ENCODE assay signal across 10 cellular contexts in genomic region chr1:234778215-234779159, GRCh38.
DNase-seq lines count a peak whose midpoint lies in the region; ATAC-seq and TF ChIP-seq lines count a peak whose summit lies in the region.
"Had no signal": no experiment of that assay in that cellular context is flagged by ENCODE, and none has a peak within 500 bp of the region (broad histone marks: within the 10 kb centered on the region; RNA-seq: fewer than 3 reads in every experiment).

No MANE protein-coding gene starts in this region.

- H3K27me3 ChIP-seq in upper lobe of right lung = no peaks in the 10 kb centered on the region
- H3K27me3 ChIP-seq: ascending aorta had no signal

- peak; percentile 54 for ATAC-seq in upper lobe of right lung

- H3K4me3 ChIP-seq in upper lobe of right lung = no peak overlapping the region
- H3K4me3 ChIP-seq: ascending aorta, tibial artery had no signal

- DNase-seq in activated CD8-positive, alpha-beta memory T cell treated with anti-CD3 and anti-CD28 coated beads for 24 hours = peak; percentile 68
- DNase-seq in activated CD8-positive, alpha-beta memory T cell treated with anti-CD3 and anti-CD28 coated beads, Interleukin-2, amount 50 U/mL, for 4 hours = no peak
- DNase-seq in SKM-1 (lab: John Stamatoyannopoulos, UW; ENCODE audit: unreplicated experiment) (peak; percentile 100), iPS-NIHi11 (ENCODE audit: low spot score) (peak; percentile 59), upper lobe of right lung (peak; percentile 68), SK-N-DZ (ENCODE audit: low spot score) (no peak), mucosa of gallbladder (ENCODE audit: low spot score) (no peak), HFFc6 (no peak)

- H3K27me3 Mint-ChIP-seq in HFFc6 (ENCODE audit: insufficient read depth) = no peaks in the 10 kb centered on the region; the same call in 1 of the 2 replicates

- TF ChIP-seq CTCF in upper lobe of right lung (IDR thresholded peaks at IDR 0.05) = no peak
- no peak for TF ChIP-seq CTCF in HFFc6 (IDR thresholded peaks at IDR 0.05)

- H3K36me3 ChIP-seq in upper lobe of right lung = no peaks in the 10 kb centered on the region
- H3K36me3 ChIP-seq: ascending aorta, tibial artery had no signal

- no peak overlapping the region for H3K27ac ChIP-seq in upper lobe of right lung
- H3K27ac ChIP-seq: ascending aorta, tibial artery had no signal

- H3K4me1 ChIP-seq in upper lobe of right lung = no peaks in the 10 kb centered on the region
- H3K4me1 ChIP-seq: ascending aorta, tibial artery had no signal

- H3K27ac Mint-ChIP-seq in HFFc6 = no peak overlapping the region

- no peaks in the 10 kb centered on the region for H3K9me3 ChIP-seq in upper lobe of right lung
- H3K9me3 ChIP-seq: ascending aorta, tibial artery had no signal

- intact Hi-C loops in upper lobe of right lung (cut with DNase I) = no loop called here

- peaks cover 7% of the 10 kb centered on the region for H3K36me3 Mint-ChIP-seq in HFFc6 (ENCODE audit: low read depth)

- H3K4me1 Mint-ChIP-seq in HFFc6 (ENCODE audit: low read depth) = no peaks in the 10 kb centered on the region

- H3K9me3 Mint-ChIP-seq in HFFc6 = no peaks in the 10 kb centered on the region; the same call in 1 of the 2 replicates

- H3K4me3 Mint-ChIP-seq in HFFc6 = no peak overlapping the region

Comparison
In these comparisons a context has a peak if more than half of its experiments do, and no peak if none do; other contexts are left out.
1. DNase-seq: peak in activated CD8-positive, alpha-beta memory T cell treated with anti-CD3 and anti-CD28 coated beads for 24 hours (single experiment), SKM-1 (single experiment), iPS-NIHi11 (single experiment) and upper lobe of right lung (single experiment); none in activated CD8-positive, alpha-beta memory T cell treated with anti-CD3 and anti-CD28 coated beads, Interleukin-2, amount 50 U/mL, for 4 hours (single experiment), SK-N-DZ (single experiment), mucosa of gallbladder (single experiment) and HFFc6 (single experiment).